In genomic region chr2:86275962-86276361, GRCh38 we compare ENCODE assay signal across 1 cellular context.
TF ChIP-seq lines count a peak whose summit lies in the region.

No MANE protein-coding gene starts in this region.

TF ChIP-seq in GM12878, 131 proteins besides CTCF, POLR2A, EP300 and RAD21 (continued from another document):
- TF ChIP-seq NFYA (IDR thresholded peaks at IDR 0.05; ENCODE audit: borderline replicate concordance, low read depth, low read length) (no peak), RFX5 (IDR thresholded peaks at IDR 0.05; ENCODE audit: low read depth, low read length) (no peak), ZNF274 (IDR thresholded peaks at IDR 0.05; ENCODE audit: insufficient read depth, insufficient read length) (no peak), NKRF (conservative IDR thresholded peaks at IDR 0.05) (no peak), HDAC6 (IDR thresholded peaks at IDR 0.05; ENCODE audit: unreplicated experiment) (no peak), NBN (IDR thresholded peaks at IDR 0.05) (no peak), ZBTB40 (IDR thresholded peaks at IDR 0.05; ENCODE audit: borderline replicate concordance) (no peak), MEF2B (IDR thresholded peaks at IDR 0.05; ENCODE audit: partially characterized antibody, poor library complexity, severe bottlenecking) (no peak), BACH1 (IDR thresholded peaks at IDR 0.05; ENCODE audit: borderline replicate concordance) (no peak), ATF7 (IDR thresholded peaks at IDR 0.05; ENCODE audit: low read depth) (no peak), MTA3 (IDR thresholded peaks at IDR 0.05; ENCODE audit: borderline replicate concordance, low read length) (no peak)
